Comparison of ENCODE assay signal across 11 cellular contexts in genomic region chr22:40666151-40666848, GRCh38. TPM values are rescaled to one million over a fixed set of nuclear protein-coding genes. Genes with fewer than 3 reads are reported as not detected.
A peak's percentile ranks its signal among the peaks of the same experiment; 100 is the strongest.
DNase-seq lines count a peak whose midpoint lies in the region; ATAC-seq and TF ChIP-seq lines count a peak whose summit lies in the region.
"Had no signal": no experiment of that assay in that cellular context is flagged by ENCODE, and none has a peak within 500 bp of the region (broad histone marks: within the 10 kb centered on the region; RNA-seq: fewer than 3 reads in every experiment).

No MANE protein-coding gene starts in this region.

- H3K9me3 ChIP-seq in heart right ventricle (peaks cover 0 to 10% (median 0%) of the 10 kb centered on the region in 11 donors), gastrocnemius medialis (no peaks in the 10 kb centered on the region)
- H3K9me3 ChIP-seq: pancreas had no signal

- DNase-seq in AG20443 (ENCODE audit: low spot score) (peak; percentile 37), NCI-H82 treated with DMSO at 0.1 percent for 48 hours (lab: John Stamatoyannopoulos, UW; ENCODE audit: unreplicated experiment) (peak; percentile 34), heart right ventricle (peak in 1 of 2 donors; percentile 72), gastrocnemius medialis (no peak), NCI-H187 treated with DMSO at 0.1 percent for 48 hours (lab: John Stamatoyannopoulos, UW) (no peak)
- DNase-seq: NCI-H510A, pancreas, SHP77 had no signal

- intact Hi-C loops in heart right ventricle (cut with DNase I) (loop anchor here in 1 of 10 donors (5.0 kb wide), 1 partner anchor 151 kb away; the partner anchor contains the start of gene SLC25A17), gastrocnemius medialis (cut with DNase I; ENCODE audit: low total_unique reads) (no loop called here)

- no peak for TF ChIP-seq CTCF in heart right ventricle (IDR thresholded peaks at IDR 0.05)
- no peak for TF ChIP-seq CTCF in gastrocnemius medialis (IDR thresholded peaks at IDR 0.05 in 4 of 5, conservative IDR thresholded peaks at IDR 0.05 in 1 of 5)

- H3K27ac ChIP-seq in heart right ventricle, result peak overlapping the region; percentile 0 to 88 (median 74)
- peak overlapping the region in 3 of 4 donors; percentile 34 to 72 (median 56) for H3K27ac ChIP-seq in gastrocnemius medialis

- ATAC-seq in heart right ventricle, result peak; percentile 66 to 86 (median 78)
- peak in 1 of 2 donors; percentile 18 for ATAC-seq in gastrocnemius medialis
- no peak for ATAC-seq in GM21619 (IDR thresholded peaks at IDR 0.05; ENCODE audit: unreplicated experiment)
- no peak for ATAC-seq in HG03045 (IDR thresholded peaks at IDR 0.05; ENCODE audit: unreplicated experiment)
- no peak for ATAC-seq in HG03378 (IDR thresholded peaks at IDR 0.05; ENCODE audit: unreplicated experiment)

- in situ Hi-C loops in gastrocnemius medialis (cut with MboI; ENCODE audit: low sequenced_read_pairs in 4 of 4), result no loop called here

- H3K36me3 ChIP-seq in heart right ventricle (no peaks in the 10 kb centered on the region), gastrocnemius medialis (no peaks in the 10 kb centered on the region)
- H3K36me3 ChIP-seq: pancreas had no signal

- no peak for TF ChIP-seq POLR2A in gastrocnemius medialis (IDR thresholded peaks at IDR 0.05)

- peaks cover 9 to 56% (median 36%) of the 10 kb centered on the region in 9 donors for H3K4me1 ChIP-seq in heart right ventricle
- peaks cover 11 to 20% of the 10 kb centered on the region in 2 donors for H3K4me1 ChIP-seq in gastrocnemius medialis
- H3K4me1 ChIP-seq: pancreas had no signal

- H3K27me3 ChIP-seq in heart right ventricle, result no peaks in the 10 kb centered on the region
- H3K27me3 ChIP-seq in gastrocnemius medialis, result no peaks in the 10 kb centered on the region
- H3K27me3 ChIP-seq: pancreas had no signal

- H3K4me3 ChIP-seq in heart right ventricle (no peak overlapping the region), gastrocnemius medialis (no peak overlapping the region)
- H3K4me3 ChIP-seq: pancreas had no signal

- 45 to 49% methylated on average over 7 of the region's 7 CpGs for WGBS in heart right ventricle, 2 donors

RNA-seq across cellular contexts. Expression of gene MCHR1, which starts 13.0 kb away (rescaled TPM):
- 1 to 10 TPM in 2 of 10 donors, under 1 TPM in 7, not detected in 1; 0.19 to 1.5 (median 0.37) TPM for total RNA-seq in heart right ventricle
- under 1 TPM; 0.15 to 0.39 TPM for polyA plus RNA-seq in heart right ventricle
- under 1 TPM in 1 of 4 donors, not detected in 3; 0.95 TPM for total RNA-seq in gastrocnemius medialis

RNA-seq across cellular contexts. Expression of gene MRTFA, which starts 29.8 kb away (rescaled TPM):
- total RNA-seq in heart right ventricle (10 to 100 TPM; 13.2 to 30.9 (median 18.5) TPM), gastrocnemius medialis (10 to 100 TPM; 13.7 to 31.3 (median 22.2) TPM)
- 10 to 100 TPM; 19.1 to 24.6 TPM for polyA plus RNA-seq in heart right ventricle

Comparison
In these comparisons a context has a peak if more than half of its experiments do, and no peak if none do; other contexts are left out.
1. DNase-seq: peak in AG20443 (single experiment) and NCI-H82 treated with DMSO at 0.1 percent for 48 hours (single experiment); none in gastrocnemius medialis (0 of 2) and NCI-H187 treated with DMSO at 0.1 percent for 48 hours (single experiment).
2. ATAC-seq: peak in heart right ventricle (8 of 8); none in GM21619 (single experiment), HG03045 (single experiment) and HG03378 (single experiment).